ENCODE assay signal across 1 cellular context in genomic region chr11:76592961-76593360, GRCh38.
TF ChIP-seq lines count a peak whose summit lies in the region.

No MANE protein-coding gene starts in this region.

TF ChIP-seq in HCT116, 20 proteins besides CTCF, POLR2A, EP300 and RAD21 (continued from another document):
- TF ChIP-seq ATF3 (IDR thresholded peaks at IDR 0.05) (no peak), SIN3A (IDR thresholded peaks at IDR 0.05; ENCODE audit: low read depth) (no peak), SP1 (IDR thresholded peaks at IDR 0.05; ENCODE audit: low read depth) (no peak), FOSL1 (IDR thresholded peaks at IDR 0.05; ENCODE audit: low read depth) (no peak), TCF7L2 (IDR thresholded peaks at IDR 0.05; ENCODE audit: borderline replicate concordance, extremely low read depth, insufficient read depth, insufficient read length) (no peak), CEBPB (IDR thresholded peaks at IDR 0.05; ENCODE audit: low read depth) (no peak), ELF1 (IDR thresholded peaks at IDR 0.05; ENCODE audit: borderline replicate concordance, low read depth) (no peak), MAX (IDR thresholded peaks at IDR 0.05) (no peak), JUND (IDR thresholded peaks at IDR 0.05) (no peak), EZH2phosphoT487 (IDR thresholded peaks at IDR 0.05; ENCODE audit: borderline replicate concordance) (no peak), REST (IDR thresholded peaks at IDR 0.05; ENCODE audit: low read depth) (no peak), EGR1 (IDR thresholded peaks at IDR 0.05; ENCODE audit: low read depth) (no peak), ZBTB33 (IDR thresholded peaks at IDR 0.05; ENCODE audit: extremely low read depth, insufficient replicate concordance, low read length) (no peak)
